1 cellular context compared by ENCODE assay signal in genomic region chr11:44301856-44302231, GRCh38.
TF ChIP-seq lines count a peak whose summit lies in the region.

No MANE protein-coding gene starts in this region.

TF ChIP-seq in K562, 482 proteins besides CTCF, POLR2A, EP300 and RAD21 (continued from another document and continues in another):
- TF ChIP-seq CUX1 (CRISPR knock-in tag; IDR thresholded peaks at IDR 0.05) (0 out of 2 replicates have a peak, but pooled peaks have one; percentile 23), SMAD1 (IDR thresholded peaks at IDR 0.05; ENCODE audit: low read depth, low read length, partially characterized antibody) (no peak), ZNF140 (CRISPR knock-in tag; IDR thresholded peaks at IDR 0.05) (no peak), ATF3 (IDR thresholded peaks at IDR 0.05) (peak; percentile 81), ATF3 (CRISPR knock-in tag; conservative IDR thresholded peaks at IDR 0.05) (no peak), RFX5 (IDR thresholded peaks at IDR 0.05; ENCODE audit: low read depth, low read length) (no peak), CBFA2T3 (IDR thresholded peaks at IDR 0.05) (no peak), CBX5 (IDR thresholded peaks at IDR 0.05; ENCODE audit: borderline replicate concordance, low read depth) (no peak), FOSL1 (tag; conservative IDR thresholded peaks at IDR 0.05) (peak; percentile 88), TOE1 (IDR thresholded peaks at IDR 0.05; ENCODE audit: borderline replicate concordance) (no peak), TOE1 (CRISPR knock-in tag; IDR thresholded peaks at IDR 0.05; ENCODE audit: borderline replicate concordance, low read depth) (no peak), EGR1 (conservative IDR thresholded peaks at IDR 0.05) (peak; percentile 69), MYBL2 (IDR thresholded peaks at IDR 0.05; ENCODE audit: low read depth) (no peak), MYBL2 (CRISPR knock-in tag; IDR thresholded peaks at IDR 0.05; ENCODE audit: borderline replicate concordance) (no peak), ARNT (IDR thresholded peaks at IDR 0.05) (no peak), NFE2 (IDR thresholded peaks at IDR 0.05; ENCODE audit: low read depth) (peak; percentile 41), XRCC4 (IDR thresholded peaks at IDR 0.05; ENCODE audit: extremely low read depth, insufficient read depth, insufficient read length) (no peak), ZNF197 (CRISPR knock-in tag; IDR thresholded peaks at IDR 0.05; ENCODE audit: low read depth) (no peak), SNRNP70 (optimal IDR thresholded peaks at IDR 0.05; ENCODE audit: low read depth, low read length) (no peak), CHCHD3 (CRISPR knock-in tag; IDR thresholded peaks at IDR 0.05) (no peak), ARID1B (IDR thresholded peaks at IDR 0.05) (peak; percentile 48; the same call in 1 of the 2 replicates), ZBTB34 (CRISPR knock-in tag; IDR thresholded peaks at IDR 0.05) (no peak), MITF (IDR thresholded peaks at IDR 0.05) (no peak), ZNF407 (IDR thresholded peaks at IDR 0.05; ENCODE audit: low read depth) (no peak), ZBTB11 (CRISPR knock-in tag; IDR thresholded peaks at IDR 0.05) (no peak), HMGXB4 (CRISPR knock-in tag; IDR thresholded peaks at IDR 0.05) (no peak), HDAC3 (IDR thresholded peaks at IDR 0.05; ENCODE audit: borderline replicate concordance, partially characterized antibody) (no peak), MAFG (tag; conservative IDR thresholded peaks at IDR 0.05) (peak; percentile 24; the same call in 1 of the 2 replicates), HEY1 (CRISPR knock-in tag; IDR thresholded peaks at IDR 0.05; ENCODE audit: borderline replicate concordance) (no peak), DMBX1 (CRISPR knock-in tag; IDR thresholded peaks at IDR 0.05; ENCODE audit: borderline replicate concordance) (no peak), ESRRB (CRISPR knock-in tag; IDR thresholded peaks at IDR 0.05; ENCODE audit: borderline replicate concordance) (no peak), HOXB6 (CRISPR knock-in tag; IDR thresholded peaks at IDR 0.05; ENCODE audit: borderline replicate concordance) (no peak), RCOR1 (IDR thresholded peaks at IDR 0.05; ENCODE audit: borderline replicate concordance in 1 of 2, low read depth in 2 of 2, low read length in 2 of 2) (no peak), ZBTB43 (CRISPR knock-in tag; IDR thresholded peaks at IDR 0.05) (no peak)
